ENCODE assay signal across 12 cellular contexts in the genomic region with DNA sequence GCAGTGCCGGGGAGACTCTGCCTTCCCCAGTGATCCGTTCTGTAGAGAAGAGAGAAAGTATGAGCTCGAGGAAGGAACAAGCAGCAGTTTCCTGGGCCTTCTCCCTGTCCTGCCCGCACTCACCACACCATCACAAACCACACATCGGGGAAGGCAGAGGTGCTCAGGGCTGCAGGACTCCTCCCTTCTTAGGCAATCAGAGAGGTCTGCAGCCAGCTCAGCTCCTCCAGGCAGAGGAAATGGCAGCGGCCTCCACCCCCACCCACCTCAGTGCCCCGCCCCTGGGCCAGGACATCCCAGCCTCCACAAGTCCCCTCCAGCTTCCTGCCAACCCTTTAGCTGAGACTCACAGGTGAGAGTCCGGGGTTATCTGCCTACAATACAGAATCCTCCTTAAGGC. TPM values are rescaled to one million over a fixed set of nuclear protein-coding genes. Genes with fewer than 3 reads are reported as not detected.
DNase-seq lines count a peak whose midpoint lies in the region; ATAC-seq and TF ChIP-seq lines count a peak whose summit lies in the region.
"Had no signal": no experiment of that assay in that cellular context is flagged by ENCODE, and none has a peak within 500 bp of the region (broad histone marks: within the 10 kb centered on the region; RNA-seq: fewer than 3 reads in every experiment).

No MANE protein-coding gene starts in this region.

- intact Hi-C loops in activated CD4-positive, alpha-beta T cell treated with anti-CD3 and anti-CD28 coated beads for 36 hours (cut with DNase I, micrococcal nuclease), result loop anchor here in 1 of 2 experiments (5.0 to 10.0 kb wide), 2 partner anchors 194 to 421 kb away; a partner anchor contains a TSS

- no peak for TF ChIP-seq CTCF in lung (IDR thresholded peaks at IDR 0.05; ENCODE audit: control extremely low read depth, extremely low read depth)
- no peak for TF ChIP-seq CTCF in osteocyte (IDR thresholded peaks at IDR 0.05)
- no peak for TF ChIP-seq CTCF in GM13977 (IDR thresholded peaks at IDR 0.05; ENCODE audit: extremely low read depth, insufficient read depth, missing control alignments)

- in situ Hi-C loops in GM13977 (cut with MboI; ENCODE audit: low pct_unique_long_range_greater_than_20kb, low sequenced_read_pairs, unreplicated experiment), result no loop called here

- H3K36me3 ChIP-seq in lung (ENCODE audit: control insufficient read depth in 2 of 2, insufficient read depth in 2 of 2, low read length in 2 of 2), result peaks cover 6 to 33% of the 10 kb centered on the region in 2 donors

- H3K4me1 Mint-ChIP-seq in activated CD4-positive, alpha-beta T cell treated with anti-CD3 and anti-CD28 coated beads for 36 hours, result peaks cover 51% of the 10 kb centered on the region
- H3K4me1 Mint-ChIP-seq in osteocyte (ENCODE audit: unreplicated experiment), result peaks cover 21% of the 10 kb centered on the region

- H3K4me3 ChIP-seq in lung, result no peak overlapping the region
- H3K4me3 ChIP-seq: tibial artery had no signal

- peaks cover 0 to 34% of the 10 kb centered on the region in 2 donors for H3K4me1 ChIP-seq in lung (ENCODE audit: control insufficient read depth in 2 of 2, insufficient read depth in 2 of 2, low read length in 2 of 2)
- H3K4me1 ChIP-seq: foreskin keratinocyte had no signal

- peak; percentile 76 for DNase-seq in activated CD4-positive, alpha-beta T cell treated with anti-CD3 and anti-CD28 coated beads for 36 hours
- no peak for DNase-seq in activated CD4-positive, alpha-beta T cell treated with anti-CD3 and anti-CD28 coated beads for 1 hour
- DNase-seq in activated effector memory CD4-positive, alpha-beta T cell treated with Interleukin-2 at 50 U/mL for 16 hours, result peak; percentile 62
- peak; percentile 75 for DNase-seq in lung (ENCODE audit: low spot score)
- DNase-seq in ureter (ENCODE audit: low spot score), result peak; percentile 80
- no peak for DNase-seq in osteocyte (ENCODE audit: extremely low spot score, unreplicated experiment)
- DNase-seq in GM13977 (ENCODE audit: low spot score), result no peak
- DNase-seq: MG63, tibial artery had no signal

- peaks cover 13% of the 10 kb centered on the region for H3K36me3 Mint-ChIP-seq in activated CD4-positive, alpha-beta T cell treated with anti-CD3 and anti-CD28 coated beads for 36 hours (ENCODE audit: low read depth)
- peaks cover 7% of the 10 kb centered on the region for H3K36me3 Mint-ChIP-seq in osteocyte (ENCODE audit: unreplicated experiment)

- no peaks in the 10 kb centered on the region for H3K9me3 ChIP-seq in lung (ENCODE audit: control insufficient read depth in 2 of 2, insufficient read depth in 1 of 2, low read length in 1 of 2)
- H3K9me3 ChIP-seq: MG63, tibial artery had no signal

- H3K27ac ChIP-seq in lung (ENCODE audit: low read depth in 1 of 2, low read length in 1 of 2), result peak overlapping the region in 1 of 2 donors; percentile 93
- H3K27ac ChIP-seq: foreskin keratinocyte had no signal

- no peaks in the 10 kb centered on the region for H3K9me3 Mint-ChIP-seq in activated CD4-positive, alpha-beta T cell treated with anti-CD3 and anti-CD28 coated beads for 36 hours (ENCODE audit: low read depth)
- no peaks in the 10 kb centered on the region for H3K9me3 Mint-ChIP-seq in osteocyte (ENCODE audit: unreplicated experiment)

- WGBS in lung, 2 donors, result 29 to 38% methylated on average over 8 of the region's 8 CpGs

- POLR2A ChIA-PET in activated CD4-positive, alpha-beta T cell treated with anti-CD3 and anti-CD28 coated beads for 36 hours (lab: Charles Lee), result no interaction called here

- no peaks in the 10 kb centered on the region for H3K27me3 Mint-ChIP-seq in activated CD4-positive, alpha-beta T cell treated with anti-CD3 and anti-CD28 coated beads for 36 hours
- H3K27me3 Mint-ChIP-seq in osteocyte (ENCODE audit: unreplicated experiment), result no peaks in the 10 kb centered on the region

- no peaks in the 10 kb centered on the region for H3K27me3 ChIP-seq in lung (ENCODE audit: control insufficient read depth, insufficient read depth)
- H3K27me3 ChIP-seq: foreskin keratinocyte, MG63, tibial artery had no signal

- ATAC-seq in activated CD4-positive, alpha-beta T cell treated with anti-CD3 and anti-CD28 coated beads for 36 hours, result peak; percentile 25
- ATAC-seq in lung (ENCODE audit: insufficient read depth, low FRiP score) (peak; percentile 30), GM21367 (IDR thresholded peaks at IDR 0.05; ENCODE audit: unreplicated experiment) (no peak)

- CTCF ChIA-PET in activated CD4-positive, alpha-beta T cell treated with anti-CD3 and anti-CD28 coated beads for 36 hours (lab: Charles Lee), result interaction anchor here (0.8 to 1.9 kb wide), 3 partner anchors 91 to 241 kb away, joined by 3 to 9 read pairs (median 4); no protein-coding TSS in a partner anchor

- peak overlapping the region; percentile 47 for H3K27ac Mint-ChIP-seq in activated CD4-positive, alpha-beta T cell treated with anti-CD3 and anti-CD28 coated beads for 36 hours
- no peak overlapping the region for H3K27ac Mint-ChIP-seq in osteocyte (ENCODE audit: unreplicated experiment)

- H3K4me3 Mint-ChIP-seq in activated CD4-positive, alpha-beta T cell treated with anti-CD3 and anti-CD28 coated beads for 36 hours, result peak overlapping the region; percentile 74
- no peak overlapping the region for H3K4me3 Mint-ChIP-seq in osteocyte (ENCODE audit: unreplicated experiment)

RNA-seq across cellular contexts. Expression of a gene that starts 2.0 kb away (rescaled TPM):
- total RNA-seq in activated CD4-positive, alpha-beta T cell treated with anti-CD3 and anti-CD28 coated beads for 36 hours, result 1 to 10 TPM; 5.3 to 6.6 TPM
- total RNA-seq in lung (10 to 100 TPM in 1 of 2 donors, 1 to 10 TPM in 1; 6.0 to 15.3 TPM), ureter (24.7 TPM), osteocyte (11.9 and 14.9 TPM in 2 replicates)
- polyA plus RNA-seq in lung, result 10 to 100 TPM in 1 of 2 donors, 1 to 10 TPM in 1; 6.2 to 13.0 TPM

RNA-seq across cellular contexts. Expression of a gene that starts 2.7 kb away (rescaled TPM):
- total RNA-seq in activated CD4-positive, alpha-beta T cell treated with anti-CD3 and anti-CD28 coated beads for 36 hours, result 10 to 100 TPM; 37.3 to 38.5 TPM
- total RNA-seq in lung, result 10 to 100 TPM; 14.7 to 54.8 TPM
- polyA plus RNA-seq in lung, result 10 to 100 TPM; 22.7 to 72.7 TPM
- total RNA-seq in ureter, result 50.5 TPM
- 43.4 and 45.5 TPM in 2 replicates for total RNA-seq in osteocyte

RNA-seq across cellular contexts. Expression of a gene that starts 27.1 kb away (rescaled TPM):
- under 1 TPM; 0.19 to 0.43 TPM for total RNA-seq in activated CD4-positive, alpha-beta T cell treated with anti-CD3 and anti-CD28 coated beads for 36 hours
- total RNA-seq in lung (10 to 100 TPM; 35.3 to 44.5 TPM), ureter (15.4 TPM), osteocyte (4.9 and 5.2 TPM in 2 replicates)
- 10 to 100 TPM; 19.5 to 23.6 TPM for polyA plus RNA-seq in lung

RNA-seq across cellular contexts. Expression of a gene that starts 27.6 kb away (rescaled TPM):
- not detected for total RNA-seq in activated CD4-positive, alpha-beta T cell treated with anti-CD3 and anti-CD28 coated beads for 36 hours
- under 1 TPM; 0.14 to 0.43 TPM for total RNA-seq in lung
- polyA plus RNA-seq in lung, result under 1 TPM; 0.18 to 0.21 TPM
- 1.5 TPM for total RNA-seq in ureter
- not detected in 2 replicates for total RNA-seq in osteocyte
- polyA plus RNA-seq: BJ had no signal

Comparison
In these comparisons a context has a peak if more than half of its experiments do, and no peak if none do; other contexts are left out.
1. DNase-seq: peak in activated CD4-positive, alpha-beta T cell treated with anti-CD3 and anti-CD28 coated beads for 36 hours (single experiment), activated effector memory CD4-positive, alpha-beta T cell treated with Interleukin-2 at 50 U/mL for 16 hours (single experiment), lung (single experiment) and ureter (single experiment); none in activated CD4-positive, alpha-beta T cell treated with anti-CD3 and anti-CD28 coated beads for 1 hour (single experiment), osteocyte (single experiment) and GM13977 (single experiment).